26 cellular contexts compared by ENCODE assay signal in genomic region chr3:34973586-34973985, GRCh38.
"Had no signal": no experiment of that assay in that cellular context is flagged by ENCODE, and none has a peak within 500 bp of the region (broad histone marks: within the 10 kb centered on the region; RNA-seq: fewer than 3 reads in every experiment).

No MANE protein-coding gene starts in this region.

- H3K27me3 ChIP-seq: stomach, suprapubic skin, testis, thyroid gland, tibial artery, tibial nerve, transverse colon, upper lobe of left lung, upper lobe of right lung, uterus, vagina had no signal

- H3K9me3 ChIP-seq: testis, thyroid gland, transverse colon, upper lobe of left lung, upper lobe of right lung, uterus, vagina had no signal

- H3K4me1 ChIP-seq: stomach, suprapubic skin, testis, thyroid gland, tibial artery, tibial nerve, transverse colon, upper lobe of left lung, upper lobe of right lung, uterus, vagina had no signal

- H3K27ac ChIP-seq: stomach, suprapubic skin, testis, thoracic aorta, thyroid gland, tibial artery, tibial nerve, transverse colon, upper lobe of left lung, upper lobe of right lung, uterus, vagina had no signal

- H3K36me3 ChIP-seq: stomach, suprapubic skin, thoracic aorta, thyroid gland, tibial artery, tibial nerve, transverse colon, upper lobe of left lung, upper lobe of right lung, uterus, vagina had no signal

- H3K4me3 ChIP-seq: stomach, suprapubic skin, testis, thoracic aorta, thyroid gland, tibial artery, tibial nerve, transverse colon, upper lobe of left lung, upper lobe of right lung, uterus, vagina had no signal

- ATAC-seq: stimulated activated effector memory CD8-positive, alpha-beta T cell treated with anti-CD3 and anti-CD28 coated beads, Interleukin-12 subunit alpha, Interleukin-12 subunit beta, amount 100 ng/mL, for 72 hours; stimulated activated memory B cell treated with anti-CD40 and anti-IgM and Interleukin-4, amounts not matched to agents 10 μg/mL and 1 μg/mL and 100 μg/mL, for 72 hours; stimulated activated naive B cell treated with anti-CD40 and anti-IgM and Interleukin-4, amounts not matched to agents 10 μg/mL and 1 μg/mL and 100 μg/mL, for 72 hours; stimulated activated naive CD8-positive, alpha-beta T cell treated with anti-CD3 and anti-CD28 coated beads, Interleukin-15, amount 100 ng/mL, for 72 hours; stimulated activated naive CD8-positive, alpha-beta T cell treated with anti-CD3 and anti-CD28 coated beads, Interleukin-15, Interleukin-2, amounts not matched to agents 100 U/mL and 50 U/mL, for 24 hours; upper lobe of right lung had no signal

- DNase-seq: stimulated activated CD4-positive, alpha-beta T cell treated with anti-CD3 and anti-CD28 coated beads, Interleukin-2, amount 100 ng/mL, for 48 hours; stimulated activated CD4-positive, alpha-beta T cell treated with anti-CD3 and anti-CD28 coated beads, Interleukin-4, amount 100 ng/mL, for 1 hour; stimulated activated CD4-positive, alpha-beta T cell treated with anti-CD3 and anti-CD28 coated beads, Interleukin-4, amount 100 ng/mL, for 24 hours; stimulated activated CD4-positive, alpha-beta T cell treated with anti-CD3 and anti-CD28 coated beads, Interleukin-4, amount 100 ng/mL, for 4 hours; stimulated activated CD8-positive, alpha-beta memory T cell treated with anti-CD3 and anti-CD28 coated beads, Interleukin-4, amount 100 ng/mL, for 48 hours; stimulated activated naive B cell treated with anti-CD40 and anti-IgM and Interleukin-4, amounts not matched to agents 10 μg/mL and 1 μg/mL and 100 μg/mL, for 72 hours; stimulated activated naive CD4-positive, alpha-beta T cell; stimulated activated naive CD4-positive, alpha-beta T cell treated with Interleukin-2 at 50 U/mL for 16 hours; stimulated activated naive CD8-positive, alpha-beta T cell treated with anti-CD3 and anti-CD28 coated beads, Interleukin-15, amount 100 ng/mL, for 72 hours; stimulated activated naive CD8-positive, alpha-beta T cell treated with anti-CD3 and anti-CD28 coated beads, Interleukin-15, Interleukin-2, amounts not matched to agents 100 U/mL and 50 U/mL, for 24 hours; stomach; substantia nigra; testis; thyroid gland; tibial artery; transverse colon; trophoblast cell; upper lobe of left lung; upper lobe of right lung; uterus had no signal
